ENCODE assay signal across 8 cellular contexts in the genomic region with DNA sequence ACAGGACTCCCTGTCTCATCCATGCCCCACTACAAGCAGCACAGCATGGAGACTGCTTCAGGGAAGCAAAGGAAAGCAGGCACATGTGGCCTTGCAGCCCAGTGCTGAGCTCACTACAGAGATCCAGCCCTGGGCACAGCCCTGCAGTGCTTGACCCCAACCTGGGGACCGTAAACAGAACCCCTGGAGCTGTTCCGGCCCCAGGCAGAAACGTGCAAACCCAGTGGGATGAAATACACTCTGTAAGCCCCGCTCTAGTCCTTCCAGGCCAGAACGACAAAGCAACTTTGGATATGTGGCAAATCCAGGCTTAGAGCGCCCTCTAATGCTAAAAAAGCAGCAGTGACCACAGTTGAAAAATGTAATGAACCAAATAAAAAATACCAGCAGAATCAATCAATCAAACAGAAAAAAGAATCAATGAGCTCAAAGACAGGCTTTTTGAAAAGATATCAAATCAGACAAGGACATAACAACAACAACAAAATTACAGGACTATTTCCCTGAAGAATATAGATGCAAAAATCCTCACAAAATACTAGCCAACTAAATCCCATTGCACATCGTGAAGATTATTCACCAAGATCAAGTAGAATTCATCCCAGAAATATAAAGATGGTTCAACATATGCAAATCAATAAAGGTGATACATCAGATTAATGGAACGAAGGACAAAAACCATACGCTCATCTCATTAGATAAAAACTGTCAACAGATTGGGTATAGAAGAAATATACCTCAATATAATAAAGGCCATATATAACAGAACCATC. TPM values are rescaled to one million over a fixed set of nuclear protein-coding genes. Genes with fewer than 3 reads are reported as not detected.
DNase-seq lines count a peak whose midpoint lies in the region; ATAC-seq, FAIRE-seq and TF ChIP-seq lines count a peak whose summit lies in the region.

No MANE protein-coding gene starts in this region.

- TF ChIP-seq POLR2A in GM12892 (IDR thresholded peaks at IDR 0.05; ENCODE audit: low read depth, low read length): no peak
- no peak for TF ChIP-seq POLR2A in NB4 (IDR thresholded peaks at IDR 0.05; ENCODE audit: extremely low read depth, insufficient read length)

- no peak overlapping the region for H3K4me3 ChIP-seq in NB4 (ENCODE audit: low read depth, low read length)
- no peak overlapping the region for H3K4me3 ChIP-seq in left ventricle myocardium inferior

- peaks cover 0 to 2% of the 10 kb centered on the region in 2 donors for H3K4me1 Mint-ChIP-seq in stimulated activated naive B cell treated with anti-CD40 and anti-IgM and Interleukin-4, amounts not matched to agents 10 μg/mL and 1 μg/mL and 100 μg/mL, for 72 hours

- H3K36me3 Mint-ChIP-seq in stimulated activated naive B cell treated with anti-CD40 and anti-IgM and Interleukin-4, amounts not matched to agents 10 μg/mL and 1 μg/mL and 100 μg/mL, for 72 hours: peaks cover 0 to 2% of the 10 kb centered on the region in 2 donors

- FAIRE-seq in GM12892 (lab: Jason Lieb, UNC): peak; percentile 75

- intact Hi-C loops in left ventricle myocardium inferior (cut with micrococcal nuclease): loop anchor here (10.0 kb wide), 1 partner anchor 262 kb away; a partner anchor contains a TSS

- no peaks in the 10 kb centered on the region for H3K9me3 Mint-ChIP-seq in stimulated activated naive B cell treated with anti-CD40 and anti-IgM and Interleukin-4, amounts not matched to agents 10 μg/mL and 1 μg/mL and 100 μg/mL, for 72 hours

- H3K27ac Mint-ChIP-seq in stimulated activated naive B cell treated with anti-CD40 and anti-IgM and Interleukin-4, amounts not matched to agents 10 μg/mL and 1 μg/mL and 100 μg/mL, for 72 hours: no peak overlapping the region

- TF ChIP-seq CTCF in AG09319 (IDR thresholded peaks at IDR 0.05; ENCODE audit: low read depth, low read length) (peak; percentile 72), NB4 (IDR thresholded peaks at IDR 0.05; ENCODE audit: low read depth, low read length) (peak; percentile 70), VCaP (conservative IDR thresholded peaks at IDR 0.05) (peak; percentile 87), left ventricle myocardium inferior (IDR thresholded peaks at IDR 0.05; ENCODE audit: borderline replicate concordance) (peak; percentile 66)

- H3K27me3 ChIP-seq in left ventricle myocardium inferior (ENCODE audit: low read depth): no peaks in the 10 kb centered on the region

- H3K27ac ChIP-seq in VCaP (no peak overlapping the region), left ventricle myocardium inferior (replicated peaks) (no peak overlapping the region)

- H3K27me3 Mint-ChIP-seq in stimulated activated naive B cell treated with anti-CD40 and anti-IgM and Interleukin-4, amounts not matched to agents 10 μg/mL and 1 μg/mL and 100 μg/mL, for 72 hours: peaks cover 4 to 6% of the 10 kb centered on the region in 2 donors

- no peaks in the 10 kb centered on the region for H3K4me1 ChIP-seq in left ventricle myocardium inferior

- no peaks in the 10 kb centered on the region for H3K36me3 ChIP-seq in left ventricle myocardium inferior

- H3K9me3 ChIP-seq in left ventricle myocardium inferior (replicated peaks): no peaks in the 10 kb centered on the region

- DNase-seq in AG09319 (ENCODE audit: extremely low read depth, low read depth): peak; percentile 4
- DNase-seq in GM12892 (ENCODE audit: insufficient read length): no peak
- DNase-seq in NB4 (ENCODE audit: low read depth): peak; percentile 56
- DNase-seq in left ventricle myocardium inferior: no peak
- no peak for DNase-seq in stimulated activated naive B cell treated with anti-CD40 and anti-IgM and Interleukin-4, amounts not matched to agents 10 μg/mL and 1 μg/mL and 100 μg/mL, for 72 hours
- no peak for DNase-seq in stimulated activated CD4-positive, alpha-beta T cell treated with anti-CD3 and anti-CD28 coated beads, Interleukin-2, amount 100 ng/mL, for 24 hours
- DNase-seq in stimulated activated CD4-positive, alpha-beta T cell treated with anti-CD3 and anti-CD28 coated beads, Interleukin-4, amount 100 ng/mL, for 1 hour: no peak

- ATAC-seq in stimulated activated naive B cell treated with anti-CD40 and anti-IgM and Interleukin-4, amounts not matched to agents 10 μg/mL and 1 μg/mL and 100 μg/mL, for 72 hours (replicated peaks): peak; percentile 73 to 83

- H3K4me3 Mint-ChIP-seq in stimulated activated naive B cell treated with anti-CD40 and anti-IgM and Interleukin-4, amounts not matched to agents 10 μg/mL and 1 μg/mL and 100 μg/mL, for 72 hours: no peak overlapping the region

RNA-seq across cellular contexts. Expression of a gene that starts 45.6 kb away (rescaled TPM):
- 16.3 TPM for polyA plus RNA-seq in GM12892 (2012; ENCODE audit: missing spikeins)
- total RNA-seq in left ventricle myocardium inferior: 3.8 TPM

Comparison
In these comparisons a context has a peak if more than half of its experiments do, and no peak if none do; other contexts are left out.
1. DNase-seq: peak in AG09319 (single experiment) and NB4 (single experiment); none in GM12892 (single experiment), left ventricle myocardium inferior (single experiment), stimulated activated naive B cell treated with anti-CD40 and anti-IgM and Interleukin-4, amounts not matched to agents 10 μg/mL and 1 μg/mL and 100 μg/mL, for 72 hours (single experiment), stimulated activated CD4-positive, alpha-beta T cell treated with anti-CD3 and anti-CD28 coated beads, Interleukin-2, amount 100 ng/mL, for 24 hours (0 of 2) and stimulated activated CD4-positive, alpha-beta T cell treated with anti-CD3 and anti-CD28 coated beads, Interleukin-4, amount 100 ng/mL, for 1 hour (single experiment).
2. Peak in every context shown above with its lines, with median percentiles within 50 percentile points of each other: CTCF ChIP-seq.